10 cellular contexts compared by ENCODE assay signal in genomic region chr6:157304840-157305675, GRCh38. TPM values are rescaled to one million over a fixed set of nuclear protein-coding genes. Genes with fewer than 3 reads are reported as not detected.
A peak's percentile ranks its signal among the peaks of the same experiment; 100 is the strongest.
DNase-seq lines count a peak whose midpoint lies in the region; ATAC-seq, FAIRE-seq and TF ChIP-seq lines count a peak whose summit lies in the region.
"Had no signal": no experiment of that assay in that cellular context is flagged by ENCODE, and none has a peak within 500 bp of the region (broad histone marks: within the 10 kb centered on the region; RNA-seq: fewer than 3 reads in every experiment).

No MANE protein-coding gene starts in this region.

- H3K9me3 ChIP-seq in right atrium auricular region, result no peaks in the 10 kb centered on the region
- H3K9me3 ChIP-seq in small intestine (ENCODE audit: control insufficient read depth, low read depth), result no peaks in the 10 kb centered on the region
- no peaks in the 10 kb centered on the region for H3K9me3 ChIP-seq in CD4-positive, alpha-beta T cell (ENCODE audit: control insufficient read depth, low read length)

- intact Hi-C loops in CD4-positive, alpha-beta T cell (cut with DNase I, micrococcal nuclease), result no loop called here

- H3F3A ChIP-seq in GM23338 (replicated peaks; ENCODE audit: low read depth), result no peaks in the 10 kb centered on the region

- no peaks in the 10 kb centered on the region for H3K27me3 ChIP-seq in GM23338 (ENCODE audit: insufficient read depth)
- no peaks in the 10 kb centered on the region for H3K27me3 ChIP-seq in right atrium auricular region
- no peaks in the 10 kb centered on the region for H3K27me3 ChIP-seq in small intestine (ENCODE audit: control insufficient read depth in 2 of 2, insufficient read depth in 2 of 2, low read length in 2 of 2)
- no peaks in the 10 kb centered on the region for H3K27me3 ChIP-seq in CD4-positive, alpha-beta T cell (ENCODE audit: control insufficient read depth, insufficient read depth, low read length)

- H4K20me1 ChIP-seq in GM23338 (replicated peaks; ENCODE audit: insufficient read depth), result peaks cover 2% of the 10 kb centered on the region; the same call in 1 of the 2 replicates

- H3K4me3 Mint-ChIP-seq in GM23338, result no peak overlapping the region
- H3K4me3 Mint-ChIP-seq in CD4-positive, alpha-beta T cell, result no peak overlapping the region
- H3K4me3 Mint-ChIP-seq in activated CD8-positive, alpha-beta T cell treated with anti-CD3 and anti-CD28 coated beads, Interleukin-2, amount 10 ng/mL, durations not matched to agents 7 days and 5 days, result no peak overlapping the region
- H3K4me3 Mint-ChIP-seq: activated naive CD4-positive, alpha-beta T cell treated with anti-CD3 and anti-CD28 coated beads, Interleukin-2, amount 50 U/mL, for 24 hours had no signal

- no peaks in the 10 kb centered on the region for H3K36me3 Mint-ChIP-seq in GM23338 (ENCODE audit: low read depth)
- peaks cover 8% of the 10 kb centered on the region for H3K36me3 Mint-ChIP-seq in CD4-positive, alpha-beta T cell (ENCODE audit: low read depth)
- H3K36me3 Mint-ChIP-seq in activated CD8-positive, alpha-beta T cell treated with anti-CD3 and anti-CD28 coated beads, Interleukin-2, amount 10 ng/mL, durations not matched to agents 7 days and 5 days (ENCODE audit: low read depth), result no peaks in the 10 kb centered on the region

- ATAC-seq in GM23338, result peak; percentile 29; the same call in 1 of the 3 replicates
- no peak for ATAC-seq in CD4-positive, alpha-beta T cell (ENCODE audit: poor library complexity)
- no peak for ATAC-seq in activated CD8-positive, alpha-beta T cell treated with anti-CD3 and anti-CD28 coated beads, Interleukin-2, amount 10 ng/mL, durations not matched to agents 7 days and 5 days

- no peaks in the 10 kb centered on the region for H3K9me2 ChIP-seq in GM23338 (ENCODE audit: insufficient read depth)

- peaks cover 31% of the 10 kb centered on the region for H3K4me1 Mint-ChIP-seq in GM23338
- peaks cover 6% of the 10 kb centered on the region for H3K4me1 Mint-ChIP-seq in CD4-positive, alpha-beta T cell (ENCODE audit: low read depth)
- peaks cover 13% of the 10 kb centered on the region for H3K4me1 Mint-ChIP-seq in activated CD8-positive, alpha-beta T cell treated with anti-CD3 and anti-CD28 coated beads, Interleukin-2, amount 10 ng/mL, durations not matched to agents 7 days and 5 days (ENCODE audit: low read depth)

- no peaks in the 10 kb centered on the region for H3K27me3 Mint-ChIP-seq in GM23338 (ENCODE audit: insufficient read depth, low read depth, poor library complexity)
- H3K27me3 Mint-ChIP-seq in CD4-positive, alpha-beta T cell, result no peaks in the 10 kb centered on the region
- H3K27me3 Mint-ChIP-seq in activated CD8-positive, alpha-beta T cell treated with anti-CD3 and anti-CD28 coated beads, Interleukin-2, amount 10 ng/mL, durations not matched to agents 7 days and 5 days (ENCODE audit: low read depth), result no peaks in the 10 kb centered on the region
- H3K27me3 Mint-ChIP-seq: activated naive CD4-positive, alpha-beta T cell treated with anti-CD3 and anti-CD28 coated beads, Interleukin-2, amount 50 U/mL, for 24 hours had no signal

- H3K36me3 ChIP-seq in GM23338 (ENCODE audit: insufficient read depth), result no peaks in the 10 kb centered on the region
- peaks cover under 1% of the 10 kb centered on the region for H3K36me3 ChIP-seq in right atrium auricular region
- H3K36me3 ChIP-seq in small intestine (ENCODE audit: control insufficient read depth in 2 of 2, insufficient read depth in 2 of 2, low read length in 2 of 2), result no peaks in the 10 kb centered on the region

- H3K4me2 ChIP-seq in GM23338, result no peak overlapping the region

- no peaks in the 10 kb centered on the region for H3K9me3 Mint-ChIP-seq in GM23338
- no peaks in the 10 kb centered on the region for H3K9me3 Mint-ChIP-seq in CD4-positive, alpha-beta T cell
- no peaks in the 10 kb centered on the region for H3K9me3 Mint-ChIP-seq in activated CD8-positive, alpha-beta T cell treated with anti-CD3 and anti-CD28 coated beads, Interleukin-2, amount 10 ng/mL, durations not matched to agents 7 days and 5 days (ENCODE audit: insufficient read depth)
- H3K9me3 Mint-ChIP-seq: activated naive CD4-positive, alpha-beta T cell treated with anti-CD3 and anti-CD28 coated beads, Interleukin-2, amount 50 U/mL, for 24 hours had no signal

- FAIRE-seq in small intestine (lab: Jason Lieb, UNC), result no peak

- no peak overlapping the region for H2AFZ ChIP-seq in GM23338

- H3K27ac Mint-ChIP-seq in GM23338, result no peak overlapping the region
- H3K27ac Mint-ChIP-seq in CD4-positive, alpha-beta T cell, result no peak overlapping the region
- no peak overlapping the region for H3K27ac Mint-ChIP-seq in activated CD8-positive, alpha-beta T cell treated with anti-CD3 and anti-CD28 coated beads, Interleukin-2, amount 10 ng/mL, durations not matched to agents 7 days and 5 days
- H3K27ac Mint-ChIP-seq: activated naive CD4-positive, alpha-beta T cell treated with anti-CD3 and anti-CD28 coated beads, Interleukin-2, amount 50 U/mL, for 24 hours had no signal

- CTCF ChIA-PET in CD4-positive, alpha-beta T cell (lab: Charles Lee), result no interaction called here
- CTCF ChIA-PET in activated CD8-positive, alpha-beta T cell treated with anti-CD3 and anti-CD28 coated beads, Interleukin-2, amount 10 ng/mL, durations not matched to agents 7 days and 5 days (lab: Charles Lee), result interaction anchor here (1.3 to 1.8 kb wide), 2 partner anchors 10 to 12 kb away, joined by 3 to 4 read pairs; no protein-coding TSS in a partner anchor

- no peak for TF ChIP-seq CTCF in GM23338 (conservative IDR thresholded peaks at IDR 0.05; ENCODE audit: low read depth in 2 of 2)
- no peak for TF ChIP-seq CTCF in right atrium auricular region (IDR thresholded peaks at IDR 0.05)
- no peak for TF ChIP-seq CTCF in CD4-positive, alpha-beta T cell (IDR thresholded peaks at IDR 0.05)

- POLR2A ChIA-PET in CD4-positive, alpha-beta T cell (lab: Charles Lee), result no interaction called here
- POLR2A ChIA-PET in activated CD8-positive, alpha-beta T cell treated with anti-CD3 and anti-CD28 coated beads, Interleukin-2, amount 10 ng/mL, durations not matched to agents 7 days and 5 days (lab: Charles Lee), result no interaction called here

- WGBS in small intestine, 3 donors, result 47 to 55% (median 52%) methylated on average over 13 of the region's 13 CpGs

- H3K4me3 ChIP-seq in GM23338, result no peak overlapping the region
- peak overlapping the region in 1 of 2 donors; percentile 22 for H3K4me3 ChIP-seq in right atrium auricular region
- H3K4me3 ChIP-seq in small intestine (ENCODE audit: low read depth in 1 of 2, low read length in 2 of 2), result no peak overlapping the region

- peaks cover 34% of the 10 kb centered on the region for H3K4me1 ChIP-seq in GM23338 (ENCODE audit: insufficient read depth)
- H3K4me1 ChIP-seq in right atrium auricular region, result peaks cover 0 to 34% of the 10 kb centered on the region in 2 donors
- H3K4me1 ChIP-seq in small intestine (ENCODE audit: control insufficient read depth in 2 of 2, insufficient read depth in 1 of 2, low read depth in 1 of 2, low read length in 1 of 2), result peaks cover 3 to 9% of the 10 kb centered on the region in 2 donors

- H3K79me2 ChIP-seq in GM23338 (replicated peaks; ENCODE audit: insufficient read depth), result 0 out of 2 replicates have a peak, but pooled peaks cover 3% of the 10 kb centered on the region

- no peak for DNase-seq in GM23338 (ENCODE audit: low spot score)
- DNase-seq in UCSD-AML1 (lab: John Stamatoyannopoulos, UW; ENCODE audit: unreplicated experiment), result peak; percentile 64
- DNase-seq in right atrium auricular region (ENCODE audit: low spot score), result no peak
- DNase-seq in small intestine, result peak; percentile 77
- DNase-seq in DMS79 treated with DMSO at 0.1 percent for 48 hours (lab: John Stamatoyannopoulos, UW), result no peak
- no peak for DNase-seq in NCI-H1048 (lab: John Stamatoyannopoulos, UW)
- DNase-seq in CD4-positive, alpha-beta T cell, result no peak
- no peak for DNase-seq in activated CD8-positive, alpha-beta T cell treated with anti-CD3 and anti-CD28 coated beads, Interleukin-2, amount 10 ng/mL, durations not matched to agents 7 days and 5 days
- DNase-seq: NCI-H1105 had no signal

- H3K27ac ChIP-seq in GM23338 (ENCODE audit: low read depth) (0 out of 2 replicates have a peak overlapping the region, but pooled peaks have one; percentile 34), right atrium auricular region (peak overlapping the region; percentile 47 to 54), small intestine (ENCODE audit: low read depth in 1 of 2, low read length in 1 of 2) (peak overlapping the region; percentile 50 to 83)
- H3K27ac ChIP-seq in CD4-positive, alpha-beta T cell (ENCODE audit: low read depth, low read length), result no peak overlapping the region

TF ChIP-seq in GM23338, 12 proteins besides CTCF, POLR2A, EP300 and RAD21 (continues in another document):
- TF ChIP-seq ZNF331 (CRISPR knock-in tag; IDR thresholded peaks at IDR 0.05; ENCODE audit: low read depth) (no peak), REST (IDR thresholded peaks at IDR 0.05; ENCODE audit: unreplicated experiment) (no peak)

RNA-seq across cellular contexts. Expression of gene TMEM242, which starts 18.3 kb away (rescaled TPM):
- total RNA-seq in GM23338 (2014; rRNA removed; shearing (Covaris generic)), result 3.7 and 5.7 TPM in 2 replicates
- polyA plus RNA-seq in GM23338 (2016; fragmentation: Nextera tagmentation; extraction: Ambion mirVana) (9.7 and 10.7 TPM in 2 replicates), small intestine (1 to 10 TPM; 3.8 to 7.5 (median 3.8) TPM)
- 1 to 10 TPM; 4.9 to 6.2 TPM for total RNA-seq in right atrium auricular region
- 10 to 100 TPM; 13.6 to 15.6 TPM for total RNA-seq in CD4-positive, alpha-beta T cell
- total RNA-seq in activated CD8-positive, alpha-beta T cell treated with anti-CD3 and anti-CD28 coated beads, Interleukin-2, amount 10 ng/mL, durations not matched to agents 7 days and 5 days, result 1 to 10 TPM; 9.1 to 9.5 TPM

Comparison
In these comparisons a context has a peak if more than half of its experiments do, and no peak if none do; other contexts are left out.
1. DNase-seq: peak in UCSD-AML1 (single experiment) and small intestine (single experiment); none in GM23338 (single experiment), right atrium auricular region (single experiment), DMS79 treated with DMSO at 0.1 percent for 48 hours (single experiment), NCI-H1048 (single experiment), CD4-positive, alpha-beta T cell (0 of 10) and activated CD8-positive, alpha-beta T cell treated with anti-CD3 and anti-CD28 coated beads, Interleukin-2, amount 10 ng/mL, durations not matched to agents 7 days and 5 days (single experiment).